11 cellular contexts compared by ENCODE assay signal in the genomic region with DNA sequence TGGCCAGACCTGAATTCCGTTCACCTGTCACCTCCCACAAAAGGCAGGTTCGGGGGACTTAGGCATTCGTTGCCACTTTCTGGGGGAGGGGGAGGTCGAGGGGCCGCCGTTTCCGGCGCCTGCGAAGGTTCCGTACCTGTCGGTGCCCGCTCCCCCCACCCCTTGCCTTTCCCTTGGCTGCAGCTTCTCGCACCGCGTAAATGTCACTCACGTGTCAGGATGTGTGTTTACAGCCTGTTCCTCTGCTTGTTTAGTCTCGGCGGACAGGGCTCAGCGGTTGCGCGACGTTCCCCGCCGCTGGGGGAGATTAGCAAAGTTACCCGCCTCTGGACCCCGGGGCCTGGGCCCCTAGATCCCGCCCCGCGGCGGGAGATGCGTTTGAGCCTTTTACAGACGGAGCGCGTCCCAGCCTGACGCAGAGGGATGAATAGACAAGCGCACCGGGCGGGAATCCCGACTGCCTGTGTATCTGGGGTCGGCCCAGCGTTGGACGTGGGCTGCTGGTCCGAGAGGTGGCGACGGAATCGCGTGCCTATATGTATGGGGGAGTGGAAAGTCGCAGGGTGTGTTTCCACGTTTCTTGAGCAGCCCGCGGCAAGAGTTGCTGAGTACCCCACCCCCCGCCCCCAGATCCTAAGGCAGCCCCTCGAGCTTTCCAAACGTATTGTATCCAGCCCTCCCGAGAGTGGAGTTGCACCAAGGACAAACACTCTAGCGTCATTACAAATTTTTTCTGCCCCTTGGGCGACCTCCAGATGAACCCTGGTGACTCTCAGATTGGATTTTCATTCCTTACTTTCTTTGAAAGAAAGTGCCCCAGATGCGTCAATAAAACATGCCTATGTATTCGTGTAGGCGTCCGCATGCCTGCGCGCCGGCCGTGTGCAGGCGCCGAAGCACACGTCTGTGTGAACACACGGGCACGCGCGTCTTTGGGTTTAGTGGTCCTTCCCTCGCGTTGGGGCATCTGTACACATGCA. TPM values are rescaled to one million over a fixed set of nuclear protein-coding genes. Genes with fewer than 3 reads are reported as not detected.
DNase-seq lines count a peak whose midpoint lies in the region; ATAC-seq and TF ChIP-seq lines count a peak whose summit lies in the region.
"Had no signal": no experiment of that assay in that cellular context is flagged by ENCODE, and none has a peak within 500 bp of the region (broad histone marks: within the 10 kb centered on the region; RNA-seq: fewer than 3 reads in every experiment).

No MANE protein-coding gene starts in this region.

- ATAC-seq in IMR-90 (ENCODE audit: low read depth) (no peak), GM21528 (IDR thresholded peaks at IDR 0.05; ENCODE audit: low FRiP score, unreplicated experiment) (no peak)

- peak; percentile 51 for TF ChIP-seq EP300 in neural cell (conservative IDR thresholded peaks at IDR 0.05; ENCODE audit: poor library complexity, severe bottlenecking)

- H4K8ac ChIP-seq in IMR-90 (ENCODE audit: low read depth in 2 of 2, low read length in 2 of 2), result no peak overlapping the region

- no peak for TF ChIP-seq CTCF in IMR-90 (conservative IDR thresholded peaks at IDR 0.05; ENCODE audit: low read depth, low read length)
- no peak for TF ChIP-seq CTCF in neural cell (IDR thresholded peaks at IDR 0.05; ENCODE audit: poor library complexity, severe bottlenecking)

- TF ChIP-seq RAD21 in IMR-90 (IDR thresholded peaks at IDR 0.05; ENCODE audit: low read length) (no peak), neural cell (conservative IDR thresholded peaks at IDR 0.05) (no peak)

- no peaks in the 10 kb centered on the region for H3K36me3 Mint-ChIP-seq in activated naive CD8-positive, alpha-beta T cell

- no peaks in the 10 kb centered on the region for H3K79me1 ChIP-seq in IMR-90 (ENCODE audit: low read depth in 1 of 2, low read length in 2 of 2)

- H4K5ac ChIP-seq in IMR-90 (ENCODE audit: low read depth, low read length), result no peak overlapping the region

- intact Hi-C loops in IMR-90 (cut with micrococcal nuclease), result no loop called here

- H3K9ac ChIP-seq in IMR-90 (ENCODE audit: low read depth, low read length) (no peak overlapping the region), neural cell (ENCODE audit: low read length) (peak overlapping the region; percentile 58)

- CTCF ChIA-PET in IMR-90 (lab: Yijun Ruan, JAX), result no interaction called here

- no peak overlapping the region for H2AK9ac ChIP-seq in IMR-90 (replicated peaks; ENCODE audit: low read depth, low read length, poor library complexity)

- H3K4me1 Mint-ChIP-seq in activated naive CD8-positive, alpha-beta T cell (ENCODE audit: low read depth), result peaks cover 29% of the 10 kb centered on the region

- no peak overlapping the region for H3K14ac ChIP-seq in IMR-90 (replicated peaks; ENCODE audit: low read depth, low read length)

- H3K56ac ChIP-seq in IMR-90 (ENCODE audit: extremely low read depth, insufficient read depth, low read length), result no peak overlapping the region

- H2BK120ac ChIP-seq in IMR-90 (ENCODE audit: low read depth, low read length), result no peak overlapping the region

- peaks cover 2% of the 10 kb centered on the region; the same call in 1 of the 2 replicates for H3K4me1 ChIP-seq in IMR-90 (ENCODE audit: control insufficient read depth, insufficient read depth, low read length)

- no peak overlapping the region for H3K23ac ChIP-seq in IMR-90 (ENCODE audit: low read depth, low read length)

- H2BK20ac ChIP-seq in IMR-90 (ENCODE audit: low read depth, low read length), result no peak overlapping the region

- H3K4me3 ChIP-seq in IMR-90 (ENCODE audit: insufficient read depth, low read depth, low read length) (no peak overlapping the region), neural cell (ENCODE audit: low read length) (peak overlapping the region; percentile 69)

- H3F3A ChIP-seq in neural cell (ENCODE audit: insufficient read depth, low read length, poor library complexity, severe bottlenecking), result peaks cover 12% of the 10 kb centered on the region

- no peaks in the 10 kb centered on the region for H3K9me3 Mint-ChIP-seq in activated naive CD8-positive, alpha-beta T cell (ENCODE audit: low read depth)

- peak overlapping the region; percentile 70 for H2AFZ ChIP-seq in IMR-90 (replicated peaks; ENCODE audit: low read length, poor library complexity)
- H2AFZ ChIP-seq in neural cell (ENCODE audit: low read depth, low read length), result no peak overlapping the region

- no peak overlapping the region for H2BK15ac ChIP-seq in IMR-90 (ENCODE audit: low read depth, low read length)

- H3K9me3 ChIP-seq in IMR-90 (ENCODE audit: control insufficient read depth, insufficient read depth, low read length), result peaks cover 12% of the 10 kb centered on the region
- no peaks in the 10 kb centered on the region for H3K9me3 ChIP-seq in neural cell (ENCODE audit: low read length)

- dilution Hi-C loops in IMR-90 (cut with HindIII; ENCODE audit: low sequenced_read_pairs, unreplicated experiment), result no loop called here

- WGBS in IMR-90 (ENCODE audit: extremely low coverage in 2 of 2, insufficient read length in 1 of 2), 2 experiments, result 4% methylated on average over 33 of the region's 74 CpGs; no CpG with 5 or more reads in 1 of the 2 experiments

- H3K36me3 ChIP-seq in IMR-90 (ENCODE audit: control insufficient read depth, insufficient read depth, low read length) (no peaks in the 10 kb centered on the region), neural cell (ENCODE audit: insufficient read depth, low read length) (no peaks in the 10 kb centered on the region)

- DNase-seq in NCI-H510A treated with DMSO at 0.1 percent for 48 hours (lab: John Stamatoyannopoulos, UW) (peak; percentile 66), NCI-H510A (lab: John Stamatoyannopoulos, UW) (no peak), IMR-90 (no peak), Ammon's horn (ENCODE audit: low spot score) (no peak), NCI-H187 treated with DMSO at 0.1 percent for 48 hours (lab: John Stamatoyannopoulos, UW) (no peak)

- H3K27ac ChIP-seq in IMR-90 (ENCODE audit: insufficient read depth, low read length) (no peak overlapping the region), neural cell (ENCODE audit: low read length) (no peak overlapping the region)
- H3K27ac ChIP-seq: epithelial cell of prostate had no signal

- peak overlapping the region; percentile 0 for H3K4me3 Mint-ChIP-seq in activated naive CD8-positive, alpha-beta T cell

- H4K20me1 ChIP-seq in IMR-90 (ENCODE audit: insufficient read depth, low read length) (peaks cover 8% of the 10 kb centered on the region; the same call in 1 of the 2 replicates), neural cell (ENCODE audit: insufficient read depth) (no peaks in the 10 kb centered on the region)

- in situ Hi-C loops in IMR-90 (cut with MboI; ENCODE audit: low sequenced_read_pairs), result no loop called here

- no peak overlapping the region for H2BK5ac ChIP-seq in IMR-90 (ENCODE audit: low read depth, low read length, poor library complexity, severe bottlenecking)

- H3K27me3 ChIP-seq in IMR-90 (ENCODE audit: control insufficient read depth, insufficient read depth, low read length) (peaks cover 96% of the 10 kb centered on the region), neural cell (ENCODE audit: insufficient read depth, low read depth, low read length) (peaks cover 86% of the 10 kb centered on the region)

- H3K4me2 ChIP-seq in IMR-90 (ENCODE audit: low read depth, low read length) (no peak overlapping the region), neural cell (ENCODE audit: low read length) (peak overlapping the region; percentile 54)

- H3K27ac Mint-ChIP-seq in activated naive CD8-positive, alpha-beta T cell, result no peak overlapping the region

- no TSS peak for BruUV-seq in IMR-90 (replicated peaks; lab: Mats Ljungman, UMichigan)

- H3K18ac ChIP-seq in IMR-90 (ENCODE audit: low read depth, low read length), result no peak overlapping the region

- no peak overlapping the region for H4K91ac ChIP-seq in IMR-90 (ENCODE audit: insufficient read depth, low read depth, low read length)

- H3K9me2 ChIP-seq in neural cell (ENCODE audit: insufficient read depth, low read length), result no peaks in the 10 kb centered on the region

- no peak overlapping the region for H2AK5ac ChIP-seq in IMR-90 (ENCODE audit: low read depth, low read length)

- H3K79me2 ChIP-seq in neural cell (replicated peaks; ENCODE audit: insufficient read depth, low read length), result peaks cover 69% of the 10 kb centered on the region

- no peaks in the 10 kb centered on the region for H3K9me1 ChIP-seq in IMR-90 (ENCODE audit: insufficient read depth, low read length)

- POLR2A ChIA-PET in IMR-90 (lab: Charles Lee; ENCODE audit: unreplicated experiment), result no interaction called here

- peaks cover 49% of the 10 kb centered on the region for H3K27me3 Mint-ChIP-seq in activated naive CD8-positive, alpha-beta T cell

- no peak for TF ChIP-seq POLR2A in IMR-90 (IDR thresholded peaks at IDR 0.05; ENCODE audit: low read depth, low read length)

- H3K4ac ChIP-seq in IMR-90 (ENCODE audit: low read depth, low read length), result no peak overlapping the region

TF ChIP-seq in IMR-90, 13 proteins besides CTCF, POLR2A, EP300 and RAD21 (continues in another document):
- TF ChIP-seq NFE2L2 (IDR thresholded peaks at IDR 0.05; ENCODE audit: low read depth, low read length) (no peak), CEBPB (IDR thresholded peaks at IDR 0.05; ENCODE audit: low read depth, low read length) (no peak), MXI1 (IDR thresholded peaks at IDR 0.05; ENCODE audit: borderline replicate concordance, low read depth, low read length) (no peak), CHD1 (IDR thresholded peaks at IDR 0.05; ENCODE audit: low read depth, low read length) (no peak), RCOR1 (IDR thresholded peaks at IDR 0.05; ENCODE audit: insufficient replicate concordance, low read length) (no peak)

TF ChIP-seq in neural cell, 6 proteins besides CTCF, POLR2A, EP300 and RAD21:
- TF ChIP-seq POLR2AphosphoS5 (IDR thresholded peaks at IDR 0.05) (peak; percentile 65), MXI1 (conservative IDR thresholded peaks at IDR 0.05; ENCODE audit: poor library complexity, severe bottlenecking) (peak; percentile 41), EZH2 (IDR thresholded peaks at IDR 0.05; ENCODE audit: borderline replicate concordance, insufficient read depth, low read length, poor library complexity, severe bottlenecking) (no peak)

RNA-seq across cellular contexts. Expression of a gene that starts 2.4 kb away (rescaled TPM):
- not detected in 2 replicates for total RNA-seq in IMR-90 (2012; rRNA removed)
- not detected in 2 replicates for polyA plus RNA-seq in IMR-90 (2012; rRNA removed)
- not detected in 2 replicates for polyA plus RNA-seq in IMR-90 (2012; cell fraction: cytosol; rRNA removed)
- polyA plus RNA-seq in IMR-90 (2012; cell fraction: nucleus; rRNA removed; ENCODE audit: low replicate concordance), result not detected in 2 replicates
- polyA plus RNA-seq in neural cell, result 2.6 and 3.6 TPM in 2 replicates
- 7.2 and 9.0 TPM in 2 replicates for polyA minus RNA-seq in neural cell
- total RNA-seq: omental fat pad had no signal
- polyA plus RNA-seq: AG04450 had no signal
